ENCODE assay signal across 12 cellular contexts in the genomic region with DNA sequence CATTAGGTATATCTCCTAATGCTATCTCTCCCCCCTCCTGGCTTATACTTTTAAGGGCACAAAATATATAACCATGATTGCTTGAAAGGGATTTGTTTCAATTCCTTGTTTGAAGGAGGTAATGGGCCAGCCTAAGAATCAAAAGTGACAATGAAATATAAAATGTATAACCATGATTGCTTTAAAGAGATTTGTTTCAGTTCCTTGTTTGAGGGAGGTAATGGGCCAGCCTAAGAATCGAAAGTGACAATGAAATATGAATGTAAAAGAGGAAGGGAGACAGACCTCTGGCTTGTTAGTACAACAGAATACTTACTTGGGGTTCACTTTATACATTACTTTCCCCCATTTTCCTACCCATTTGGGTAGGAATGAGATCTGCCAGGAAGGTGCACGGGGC. TPM values are rescaled to one million over a fixed set of nuclear protein-coding genes. Genes with fewer than 3 reads are reported as not detected.
DNase-seq lines count a peak whose midpoint lies in the region; ATAC-seq, FAIRE-seq and TF ChIP-seq lines count a peak whose summit lies in the region.
"Had no signal": no experiment of that assay in that cellular context is flagged by ENCODE, and none has a peak within 500 bp of the region (broad histone marks: within the 10 kb centered on the region; RNA-seq: fewer than 3 reads in every experiment).

No MANE protein-coding gene starts in this region.

- peak; percentile 71 for DNase-seq in GM13976 (ENCODE audit: low spot score)
- no peak for DNase-seq in lower leg skin (ENCODE audit: low spot score in 2 of 2)
- DNase-seq in activated T-cell treated with anti-CD3 and anti-CD28 coated beads, Interleukin-2, amount 50 U/mL, for 24 hours = no peak
- DNase-seq in urothelium cell line (ENCODE audit: low spot score) = no peak
- no peak for DNase-seq in cerebellar nuclear complex (lab: John Stamatoyannopoulos, UW)
- DNase-seq: activated CD4-positive, alpha-beta T cell treated with anti-CD3 and anti-CD28 coated beads for 48 hours; amniotic stem cell; mammary epithelial cell had no signal

- peak overlapping the region; percentile 77 for H3K27ac ChIP-seq in OCI-LY1 (ENCODE audit: low read depth, low read length, poor library complexity, severe bottlenecking)
- H3K27ac ChIP-seq: skin epidermis had no signal

- no peak overlapping the region for H3K27ac Mint-ChIP-seq in activated T-cell treated with anti-CD3 and anti-CD28 coated beads, Interleukin-2, amount 50 U/mL, for 24 hours

- no peaks in the 10 kb centered on the region for H3K27me3 ChIP-seq in OCI-LY1 (ENCODE audit: insufficient read depth, low read length)

- peaks cover 17% of the 10 kb centered on the region for H3K4me1 ChIP-seq in OCI-LY1 (ENCODE audit: insufficient read depth, low read length, severe bottlenecking)

- peaks cover 5% of the 10 kb centered on the region; the same call in 1 of the 2 replicates for H3F3A ChIP-seq in OCI-LY1 (ENCODE audit: insufficient read depth, low read length)

- H2AFZ ChIP-seq in OCI-LY1 (ENCODE audit: low read length) = no peak overlapping the region

- TF ChIP-seq CTCF in GM13976 (IDR thresholded peaks at IDR 0.05; ENCODE audit: borderline replicate concordance, control extremely low read depth, extremely low read depth, insufficient read depth, missing control alignments) (no peak), OCI-LY1 (IDR thresholded peaks at IDR 0.05; ENCODE audit: low read length) (no peak), lower leg skin (IDR thresholded peaks at IDR 0.05) (no peak)

- no peaks in the 10 kb centered on the region for H3K4me1 Mint-ChIP-seq in activated T-cell treated with anti-CD3 and anti-CD28 coated beads, Interleukin-2, amount 50 U/mL, for 24 hours (ENCODE audit: low read depth)

- no peak for TF ChIP-seq POLR2A in lower leg skin (IDR thresholded peaks at IDR 0.05)

- no peak overlapping the region for H3K4me3 Mint-ChIP-seq in activated T-cell treated with anti-CD3 and anti-CD28 coated beads, Interleukin-2, amount 50 U/mL, for 24 hours

- no peaks in the 10 kb centered on the region for H3K36me3 ChIP-seq in OCI-LY1 (ENCODE audit: insufficient read depth, low read length)

- H3K9me2 ChIP-seq in OCI-LY1 (ENCODE audit: low read depth, low read length) = no peaks in the 10 kb centered on the region

- H3K4me2 ChIP-seq in OCI-LY1 (ENCODE audit: low read length) = peak overlapping the region; percentile 42; the same call in 1 of the 2 replicates

- no peak for FAIRE-seq in urothelium cell line (lab: Jason Lieb, UNC)

- intact Hi-C loops in lower leg skin (cut with DNase I; ENCODE audit: low total_unique reads) = no loop called here

- H3K9ac ChIP-seq in OCI-LY1 (ENCODE audit: low read length) = no peak overlapping the region; the same call in 1 of the 2 replicates

- ATAC-seq in GM21360 (IDR thresholded peaks at IDR 0.05; ENCODE audit: unreplicated experiment) (peak; percentile 92), HG03066 (IDR thresholded peaks at IDR 0.05; ENCODE audit: low read depth, unreplicated experiment) (peak; percentile 97)

- no peaks in the 10 kb centered on the region for H3K27me3 Mint-ChIP-seq in activated T-cell treated with anti-CD3 and anti-CD28 coated beads, Interleukin-2, amount 50 U/mL, for 24 hours

- no peaks in the 10 kb centered on the region for H3K36me3 Mint-ChIP-seq in activated T-cell treated with anti-CD3 and anti-CD28 coated beads, Interleukin-2, amount 50 U/mL, for 24 hours (ENCODE audit: low read depth)

- no peaks in the 10 kb centered on the region for H3K9me3 ChIP-seq in OCI-LY1 (ENCODE audit: low read length)

- H3K4me3 ChIP-seq in OCI-LY1 (ENCODE audit: low read depth, low read length, poor library complexity, severe bottlenecking) = peak overlapping the region; percentile 16
- H3K4me3 ChIP-seq in lower leg skin (ENCODE audit: low read depth, poor library complexity, severe bottlenecking) = no peak overlapping the region
- H3K4me3 ChIP-seq: skin epidermis had no signal

- in situ Hi-C loops in GM13976 (cut with MboI; ENCODE audit: low sequenced_read_pairs, unreplicated experiment) = no loop called here

- no peaks in the 10 kb centered on the region for H4K20me1 ChIP-seq in OCI-LY1 (ENCODE audit: insufficient read depth, low read length)

- WGBS in lower leg skin, 2 donors = 84 to 94% methylated on average over 2 of the region's 2 CpGs

- H3K9me3 Mint-ChIP-seq in activated T-cell treated with anti-CD3 and anti-CD28 coated beads, Interleukin-2, amount 50 U/mL, for 24 hours = no peaks in the 10 kb centered on the region

- no peaks in the 10 kb centered on the region for H3K79me2 ChIP-seq in OCI-LY1 (ENCODE audit: insufficient read depth, low read length)

RNA-seq across cellular contexts. Expression of a gene that starts 55.5 kb away (rescaled TPM):
- total RNA-seq in lower leg skin = 10 to 100 TPM in 3 of 4 donors, 1 to 10 TPM in 1; 7.1 to 39.2 (median 27.5) TPM
